Comparison of ENCODE assay signal across 7 cellular contexts in the genomic region with DNA sequence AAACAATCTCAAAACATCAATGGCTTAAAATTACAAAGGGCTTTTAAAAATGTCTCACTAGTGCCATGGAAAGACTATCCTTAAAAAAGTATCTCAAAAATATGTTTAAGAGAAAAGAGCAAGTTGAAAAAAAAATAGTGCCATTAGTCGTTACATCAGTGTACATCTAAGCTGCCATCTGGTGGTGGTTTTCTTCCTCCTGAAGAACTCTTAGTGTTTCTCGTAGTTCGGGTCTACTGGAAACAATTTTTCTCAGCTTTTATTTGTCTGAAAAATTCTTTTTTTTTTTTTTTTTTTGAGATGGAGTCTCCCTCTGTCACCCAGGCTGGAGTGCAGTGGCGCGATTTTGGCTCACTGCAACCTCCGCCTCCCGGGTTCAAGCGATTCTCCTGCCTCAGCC.
A peak's percentile ranks its signal among the peaks of the same experiment; 100 is the strongest.
DNase-seq lines count a peak whose midpoint lies in the region; TF ChIP-seq lines count a peak whose summit lies in the region.
"Not testable (repeated sequence)": the region's sequence is repeated elsewhere in the genome, so short reads cannot be mapped to it uniquely, and the experiment has no call there.

No MANE protein-coding gene starts in this region.

- peak; percentile 22 for TF ChIP-seq CTCF in HFF-Myc (IDR thresholded peaks at IDR 0.05; ENCODE audit: low read depth, low read length, missing control alignments)
- TF ChIP-seq CTCF in RWPE1 (conservative IDR thresholded peaks at IDR 0.05; ENCODE audit: low read depth) = peak; percentile 12; the same call in 1 of the 2 replicates

- DNase-seq in DMS 273 (lab: John Stamatoyannopoulos, UW; ENCODE audit: unreplicated experiment) (peak; percentile 64), HFF-Myc (ENCODE audit: extremely low read depth, low read depth) (peak; percentile 4), NCI-H146 treated with DMSO at 0.1 percent for 48 hours (lab: John Stamatoyannopoulos, UW; ENCODE audit: unreplicated experiment) (peak; percentile 6), amniotic stem cell (lab: John Stamatoyannopoulos, UW) (peak; percentile 12), fibroblast of gingiva (ENCODE audit: low read depth) (peak; percentile 28), midbrain (lab: John Stamatoyannopoulos, UW) (peak; percentile 37)
- not testable (repeated sequence) for DNase-seq in RWPE1 (ENCODE audit: low spot score)

- CTCF ChIA-PET in RWPE1 (lab: Yijun Ruan, JAX) = interaction anchor here (0.6 to 0.7 kb wide), 4 partner anchors 73 to 1489 kb away, joined by 3 to 7 read pairs (median 4); a partner anchor contains a TSS

- POLR2A ChIA-PET in RWPE1 (lab: Yijun Ruan, JAX; ENCODE audit: low non-redundant PET) = not testable (repeated sequence)

- not testable (repeated sequence) for H3K4me3 ChIP-seq in HFF-Myc (replicated peaks; ENCODE audit: low read depth, low read length)

- not testable (repeated sequence) for H3K27ac ChIP-seq in RWPE1
